Comparison of ENCODE assay signal across 8 cellular contexts in the genomic region with DNA sequence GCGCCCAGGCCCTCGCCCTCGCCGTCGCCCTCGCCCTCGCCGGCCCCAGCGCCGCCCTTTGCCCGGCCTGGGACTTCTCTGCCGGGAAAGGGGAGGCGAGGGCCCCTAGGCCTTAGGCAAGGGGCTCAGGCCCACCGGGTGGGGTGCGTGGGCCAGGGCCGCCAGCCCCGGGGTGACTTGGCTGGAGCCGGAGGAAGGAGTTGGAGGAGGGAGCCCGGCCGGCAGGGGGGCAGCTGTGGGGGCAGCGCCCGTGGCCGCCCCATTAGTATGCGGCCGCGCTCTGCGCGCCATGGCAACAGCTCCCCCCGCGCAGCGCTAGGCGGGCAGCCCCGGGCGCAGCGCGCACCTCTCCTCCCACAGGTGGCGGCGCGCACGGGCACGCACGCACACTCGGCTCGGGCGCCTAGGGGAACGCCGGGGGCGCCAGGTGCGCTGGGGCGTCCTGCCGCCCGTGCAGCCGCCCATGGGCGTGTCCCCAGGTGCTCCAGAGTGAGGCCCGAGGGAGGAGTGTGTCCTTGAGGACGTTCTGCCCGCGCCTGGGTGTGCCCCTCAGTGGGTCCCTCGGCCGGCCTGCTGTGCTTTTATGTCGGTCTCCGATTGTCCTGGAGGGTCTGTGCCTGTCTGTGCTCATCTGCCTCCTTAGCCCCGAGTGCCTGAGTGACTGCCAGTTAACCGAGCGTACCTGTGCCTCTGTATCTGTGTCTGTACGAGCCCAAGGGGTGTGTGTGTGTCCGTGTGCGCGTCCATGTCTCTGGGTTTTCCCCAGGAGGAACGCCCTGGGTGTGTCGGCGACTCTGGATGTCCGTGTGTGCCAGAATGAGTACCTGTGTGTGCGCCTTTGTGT.
A peak's percentile ranks its signal among the peaks of the same experiment; 100 is the strongest.
DNase-seq lines count a peak whose midpoint lies in the region; FAIRE-seq and TF ChIP-seq lines count a peak whose summit lies in the region.

No MANE protein-coding gene starts in this region.

- H3K4me3 ChIP-seq in retinal pigment epithelial cell (ENCODE audit: low read length) = peak overlapping the region; percentile 50

- FAIRE-seq in H54 (lab: Jason Lieb, UNC) = no peak

- no peak for TF ChIP-seq CTCF in retinal pigment epithelial cell (conservative IDR thresholded peaks at IDR 0.05; ENCODE audit: low read depth, low read length)

- DNase-seq in activated gamma-delta T cell treated with Interleukin-2 at 50 U/mL for 16 hours (peak; percentile 42), activated gamma-delta T cell (lab: John Stamatoyannopoulos, UW) (no peak), RPMI8226 (peak; percentile 91), amygdala (lab: John Stamatoyannopoulos, UW) (peak in 30 of 56 donors; percentile 20 to 71 (median 46)), hippocampal formation (lab: John Stamatoyannopoulos, UW) (peak; percentile 33 to 38), retinal pigment epithelial cell (ENCODE audit: low read depth) (no peak), NCI-H1694 treated with DMSO at 0.1 percent for 48 hours (lab: John Stamatoyannopoulos, UW) (no peak), H54 (ENCODE audit: insufficient read length, low spot score) (no peak)

- TF ChIP-seq POLR2A in H54 (IDR thresholded peaks at IDR 0.05; ENCODE audit: low read depth, low read length) = no peak

Comparison
In these comparisons a context has a peak if more than half of its experiments do, and no peak if none do; other contexts are left out.
1. DNase-seq: peak in activated gamma-delta T cell treated with Interleukin-2 at 50 U/mL for 16 hours (single experiment), RPMI8226 (single experiment), amygdala (30 of 56) and hippocampal formation (2 of 2); none in activated gamma-delta T cell (single experiment), retinal pigment epithelial cell (single experiment), NCI-H1694 treated with DMSO at 0.1 percent for 48 hours (single experiment) and H54 (single experiment).